ENCODE assay signal across 21 cellular contexts in the genomic region with DNA sequence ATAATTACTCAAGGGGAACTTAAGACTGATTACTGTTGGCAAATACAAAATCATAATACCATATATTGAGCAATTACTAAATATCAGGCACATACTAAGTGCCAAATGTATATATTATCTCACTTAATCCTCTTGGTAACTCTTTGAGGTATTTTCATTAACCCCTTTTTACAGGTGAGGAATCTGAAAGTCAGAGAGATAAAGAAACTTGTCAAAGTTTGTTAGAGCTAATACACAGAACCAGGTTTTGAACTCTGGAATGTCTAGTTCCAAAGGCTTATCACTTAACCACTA.
DNase-seq lines count a peak whose midpoint lies in the region; ATAC-seq, FAIRE-seq and TF ChIP-seq lines count a peak whose summit lies in the region.
"Had no signal": no experiment of that assay in that cellular context is flagged by ENCODE, and none has a peak within 500 bp of the region (broad histone marks: within the 10 kb centered on the region; RNA-seq: fewer than 3 reads in every experiment).

No MANE protein-coding gene starts in this region.

- peaks cover 2 to 9% (median 5%) of the 10 kb centered on the region in 3 donors for H3K27me3 Mint-ChIP-seq in immature natural killer cell (ENCODE audit: low read depth in 3 of 3)
- H3K27me3 Mint-ChIP-seq in activated naive CD4-positive, alpha-beta T cell treated with anti-CD3 and anti-CD28 coated beads, Interleukin-2, amount 10 ng/mL, durations not matched to agents 7 days and 5 days: peaks cover 3% of the 10 kb centered on the region

- TF ChIP-seq EP300 in GM12878 (IDR thresholded peaks at IDR 0.05; ENCODE audit: borderline replicate concordance in 1 of 2, control insufficient read depth in 1 of 2, low read depth in 2 of 2, low read length in 2 of 2): no peak

- H4K20me1 ChIP-seq in GM12878 (ENCODE audit: control insufficient read depth, insufficient read depth): no peaks in the 10 kb centered on the region
- H4K20me1 ChIP-seq: BLaER1 had no signal

- H3K4me3 ChIP-seq in GM12865 (ENCODE audit: low read depth, low read length) (peak overlapping the region; percentile 24; the same call in 1 of the 2 replicates), HEK293 (ENCODE audit: low read depth, low read length) (no peak overlapping the region), GM12878 (no peak overlapping the region), psoas muscle (no peak overlapping the region)
- H3K4me3 ChIP-seq: BLaER1, GM23338 had no signal

- H3K27ac ChIP-seq in HEK293 (ENCODE audit: extremely low read depth, low read depth, low read length): no peak overlapping the region
- peak overlapping the region; percentile 68 for H3K27ac ChIP-seq in GM12878 (ENCODE audit: control insufficient read depth, insufficient read depth)
- no peak overlapping the region for H3K27ac ChIP-seq in psoas muscle
- H3K27ac ChIP-seq: BLaER1, C4-2B had no signal

- FAIRE-seq in GM12878 (lab: Jason Lieb, UNC): no peak
- FAIRE-seq: GM12892 had no signal

- H3K9ac ChIP-seq in GM12878 (ENCODE audit: control insufficient read depth, insufficient read depth, low read length): 0 out of 2 replicates have a peak overlapping the region, but pooled peaks have one; percentile 16
- H3K9ac ChIP-seq: BLaER1 had no signal

- H3K4me2 ChIP-seq in GM12878 (ENCODE audit: control insufficient read depth, insufficient read depth): peak overlapping the region; percentile 57; the same call in 1 of the 2 replicates
- H3K4me2 ChIP-seq: BLaER1, GM23338 had no signal

- POLR2A ChIA-PET in HEK293 (lab: Yijun Ruan, JAX) (interaction anchor here (0.6 kb wide), 1 partner anchor 548 kb away, joined by 5 read pairs; no protein-coding TSS in a partner anchor), GM12878 (lab: Charles Lee) (interaction anchor here (1.1 to 1.8 kb wide), 3 partner anchors 12 to 21 kb away, joined by 5 to 11 read pairs (median 8); no protein-coding TSS in a partner anchor)

- H3K27ac Mint-ChIP-seq in immature natural killer cell: no peak overlapping the region
- H3K27ac Mint-ChIP-seq in activated naive CD4-positive, alpha-beta T cell treated with anti-CD3 and anti-CD28 coated beads, Interleukin-2, amount 10 ng/mL, durations not matched to agents 7 days and 5 days: no peak overlapping the region
- H3K27ac Mint-ChIP-seq: B cell; CD4-positive, CD25-positive, alpha-beta regulatory T cell; CD8-positive, alpha-beta T cell; GM23338; H9; HFFc6 had no signal

- RAD21 ChIA-PET in GM12878 (lab: Charles Lee; ENCODE audit: unreplicated experiment): interaction anchor here (0.7 to 2.5 kb wide), 5 partner anchors 10 to 125 kb away, joined by 3 to 10 read pairs (median 3); no protein-coding TSS in a partner anchor

- no peaks in the 10 kb centered on the region for H3K79me2 ChIP-seq in GM12878 (ENCODE audit: control insufficient read depth, insufficient read depth, low read length)

- H3K9me3 Mint-ChIP-seq in immature natural killer cell: no peaks in the 10 kb centered on the region
- no peaks in the 10 kb centered on the region for H3K9me3 Mint-ChIP-seq in activated naive CD4-positive, alpha-beta T cell treated with anti-CD3 and anti-CD28 coated beads, Interleukin-2, amount 10 ng/mL, durations not matched to agents 7 days and 5 days
- H3K9me3 Mint-ChIP-seq: CD8-positive, alpha-beta T cell; GM23338; H9; HFFc6 had no signal

- in situ Hi-C loops in GM12878 (cut with MboI): no loop called here

- SMC1A ChIA-PET in GM12878 (lab: Charles Lee; ENCODE audit: uncharacterized antibody, unreplicated experiment): interaction anchor here (0.8 to 2.9 kb wide), 6 partner anchors 10 to 42 kb away, joined by 3 to 10 read pairs (median 6); no protein-coding TSS in a partner anchor

- H3K9me3 ChIP-seq in HEK293 (ENCODE audit: control insufficient read depth, insufficient read depth, low read depth, low read length) (no peaks in the 10 kb centered on the region), GM12878 (replicated peaks; ENCODE audit: control insufficient read depth, insufficient read depth, low read length) (no peaks in the 10 kb centered on the region; the same call in none of the 3 replicates), psoas muscle (no peaks in the 10 kb centered on the region)
- H3K9me3 ChIP-seq: BLaER1, Caco-2 had no signal

- no peaks in the 10 kb centered on the region for H3K4me1 Mint-ChIP-seq in immature natural killer cell
- H3K4me1 Mint-ChIP-seq in activated naive CD4-positive, alpha-beta T cell treated with anti-CD3 and anti-CD28 coated beads, Interleukin-2, amount 10 ng/mL, durations not matched to agents 7 days and 5 days: no peaks in the 10 kb centered on the region
- H3K4me1 Mint-ChIP-seq: B cell; CD4-positive, CD25-positive, alpha-beta regulatory T cell; H9 had no signal

- H3K4me3 Mint-ChIP-seq in immature natural killer cell: no peak overlapping the region
- H3K4me3 Mint-ChIP-seq in activated naive CD4-positive, alpha-beta T cell treated with anti-CD3 and anti-CD28 coated beads, Interleukin-2, amount 10 ng/mL, durations not matched to agents 7 days and 5 days: no peak overlapping the region
- H3K4me3 Mint-ChIP-seq: B cell; CD4-positive, CD25-positive, alpha-beta regulatory T cell; CD8-positive, alpha-beta T cell; GM23338; H9; HFFc6 had no signal

- peaks cover 7% of the 10 kb centered on the region for H3K4me1 ChIP-seq in HEK293 (ENCODE audit: control insufficient read depth, insufficient read depth, low read length)
- H3K4me1 ChIP-seq in GM12878 (ENCODE audit: control insufficient read depth, insufficient read depth, low read length): peaks cover 42% of the 10 kb centered on the region
- H3K4me1 ChIP-seq in psoas muscle: no peaks in the 10 kb centered on the region
- H3K4me1 ChIP-seq: BLaER1 had no signal

- no peaks in the 10 kb centered on the region for H3K27me3 ChIP-seq in GM12878 (replicated peaks in 1 of 2; ENCODE audit: control insufficient read depth in 2 of 2, insufficient read depth in 2 of 2, low read length in 1 of 2)
- no peaks in the 10 kb centered on the region for H3K27me3 ChIP-seq in psoas muscle (ENCODE audit: insufficient read depth in 3 of 3, low read length in 2 of 3)
- H3K27me3 ChIP-seq: BLaER1 had no signal

- TF ChIP-seq POLR2A in GM12878 (IDR thresholded peaks at IDR 0.05; ENCODE audit: low read depth, low read length): no peak

- DNase-seq in GM12865 (ENCODE audit: low read depth) (no peak), GM12878 (ENCODE audit: low read depth, low spot score) (no peak), psoas muscle (no peak), immature natural killer cell (no peak)
- DNase-seq in activated naive CD4-positive, alpha-beta T cell treated with anti-CD3 and anti-CD28 coated beads, Interleukin-2, amount 10 ng/mL, durations not matched to agents 7 days and 5 days: no peak
- DNase-seq: CD4-positive, CD25-positive, alpha-beta regulatory T cell; CD8-positive, alpha-beta T cell; DMS153; DMS79; EL; GDM1; H9; HFFc6 had no signal

- CTCF ChIA-PET in HEK293 (lab: Yijun Ruan, JAX): interaction anchor here (0.7 to 1.0 kb wide), 2 partner anchors 15 to 454 kb away, joined by 3 to 4 read pairs; no protein-coding TSS in a partner anchor
- CTCF ChIA-PET in GM12878 (lab: Yijun Ruan, JAX): interaction anchor here (1.3 kb wide), 1 partner anchor 17 kb away, joined by 3 read pairs; no protein-coding TSS in a partner anchor
- CTCF ChIA-PET in activated naive CD4-positive, alpha-beta T cell treated with anti-CD3 and anti-CD28 coated beads, Interleukin-2, amount 10 ng/mL, durations not matched to agents 7 days and 5 days (lab: Charles Lee): interaction anchor here (0.9 to 1.0 kb wide), 2 partner anchors 35 to 37 kb away, joined by 3 read pairs; no protein-coding TSS in a partner anchor

- no peaks in the 10 kb centered on the region for H3K36me3 Mint-ChIP-seq in immature natural killer cell
- H3K36me3 Mint-ChIP-seq in activated naive CD4-positive, alpha-beta T cell treated with anti-CD3 and anti-CD28 coated beads, Interleukin-2, amount 10 ng/mL, durations not matched to agents 7 days and 5 days: no peaks in the 10 kb centered on the region
- H3K36me3 Mint-ChIP-seq: CD4-positive, CD25-positive, alpha-beta regulatory T cell; CD8-positive, alpha-beta T cell had no signal

- no peak for TF ChIP-seq CTCF in GM12865 (IDR thresholded peaks at IDR 0.05; ENCODE audit: insufficient read depth, low read depth, low read length, missing control alignments)
- no peak for TF ChIP-seq CTCF in HEK293 (tag by site-specific recombination; IDR thresholded peaks at IDR 0.05)
- TF ChIP-seq CTCF in GM12878 (IDR thresholded peaks at IDR 0.05 in 2 of 3, conservative IDR thresholded peaks at IDR 0.05 in 1 of 3; ENCODE audit: control insufficient read depth in 2 of 3, extremely low read depth in 1 of 3, insufficient read depth in 1 of 3, low read depth in 3 of 3, low read length in 3 of 3): no peak
- TF ChIP-seq CTCF in psoas muscle (IDR thresholded peaks at IDR 0.05): no peak

- ATAC-seq in GM12878: no peak
- no peak for ATAC-seq in psoas muscle
- ATAC-seq: CD8-positive, alpha-beta T cell; GM23338; HCT116 had no signal

- H3K36me3 ChIP-seq in HEK293 (ENCODE audit: control insufficient read depth in 2 of 2, insufficient read depth in 1 of 2, low read length in 2 of 2): no peaks in the 10 kb centered on the region
- H3K36me3 ChIP-seq in GM12878 (ENCODE audit: control insufficient read depth in 2 of 2, insufficient read depth in 2 of 2, low read length in 1 of 2): no peaks in the 10 kb centered on the region; a peak in 1 of 4 replicates
- H3K36me3 ChIP-seq in psoas muscle (ENCODE audit: insufficient read depth in 1 of 2, low read depth in 1 of 2): no peaks in the 10 kb centered on the region
- H3K36me3 ChIP-seq: BLaER1 had no signal

- H2AFZ ChIP-seq in GM12878 (ENCODE audit: control insufficient read depth, low read depth, low read length): peak overlapping the region; percentile 34; the same call in 1 of the 2 replicates
- H2AFZ ChIP-seq: GM23338 had no signal

- TF ChIP-seq RAD21 in GM12878 (IDR thresholded peaks at IDR 0.05; ENCODE audit: insufficient read depth, low read depth, low read length): no peak

- TSS peak; percentile 78 for BruUV-seq in GM12878 (replicated peaks; lab: Mats Ljungman, UMichigan)

- intact Hi-C loops in GM12878 (cut with micrococcal nuclease; ENCODE audit: unreplicated experiment): loop anchor here (10.0 kb wide), 2 partner anchors 1165 to 1435 kb away; partner anchors contain the start of gene RASSF3
- intact Hi-C loops in psoas muscle (cut with DNase I): no loop called here

TF ChIP-seq in HEK293, 187 proteins besides CTCF, POLR2A, EP300 and RAD21:
- TF ChIP-seq ZNF664 (tag by site-specific recombination; IDR thresholded peaks at IDR 0.05) (peak; percentile 72), ZNF621 (tag by site-specific recombination; IDR thresholded peaks at IDR 0.05) (no peak)
TF ChIP-seq in HEK293: peak in this region for 1.

TF ChIP-seq in GM12878, 131 proteins besides CTCF, POLR2A, EP300 and RAD21 (continues in another document):
- TF ChIP-seq HDAC6 (IDR thresholded peaks at IDR 0.05; ENCODE audit: unreplicated experiment): no peak
